In the genomic region with DNA sequence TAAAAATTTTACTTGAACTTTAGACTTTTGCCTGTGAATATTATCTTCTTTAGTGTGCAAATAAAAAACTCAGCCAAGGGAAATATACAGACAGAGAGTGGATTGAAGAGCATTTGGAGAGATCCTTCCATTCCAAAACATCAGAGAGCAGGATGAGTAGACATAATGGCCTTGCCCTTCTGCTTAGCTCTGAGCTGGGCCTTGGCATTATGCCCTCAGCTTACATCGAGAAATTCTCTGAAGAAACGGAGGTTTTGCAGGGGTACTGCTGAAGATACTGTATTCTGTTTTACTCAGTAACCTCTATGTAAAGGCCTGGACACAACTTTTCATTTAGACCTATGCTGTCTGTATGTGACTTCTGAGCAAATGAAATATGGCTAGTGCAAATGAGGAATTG, we compare ENCODE assay signal across 18 cellular contexts.
"Had no signal": no experiment of that assay in that cellular context is flagged by ENCODE, and none has a peak within 500 bp of the region (broad histone marks: within the 10 kb centered on the region; RNA-seq: fewer than 3 reads in every experiment).

No MANE protein-coding gene starts in this region.

- H3K9me3 ChIP-seq: esophagus muscularis mucosa, mucosa of descending colon, right atrium auricular region, sigmoid colon, stomach, thoracic aorta, transverse colon had no signal

- H3K4me3 ChIP-seq: esophagus muscularis mucosa, heart right ventricle, mucosa of descending colon, right atrium auricular region, sigmoid colon, skin epidermis, stomach, thoracic aorta, transverse colon had no signal

- ATAC-seq: effector memory CD8-positive, alpha-beta T cell; heart right ventricle; left lobe of liver; mucosa of descending colon; natural killer cell had no signal

- H3K36me3 ChIP-seq: esophagus muscularis mucosa, heart right ventricle, right atrium auricular region, sigmoid colon, stomach, thoracic aorta, transverse colon had no signal

- H3K27me3 ChIP-seq: esophagus muscularis mucosa, heart right ventricle, right atrium auricular region, sigmoid colon, stomach, transverse colon had no signal

- DNase-seq: effector memory CD8-positive, alpha-beta T cell; heart right ventricle; hypothalamus; kidney glomerular epithelial cell; mammary epithelial cell; natural killer cell; sigmoid colon; stimulated activated naive CD4-positive, alpha-beta T cell; stomach; substantia nigra; transverse colon had no signal

- H3K27ac ChIP-seq: epithelial cell of prostate, esophagus muscularis mucosa, heart right ventricle, right atrium auricular region, sigmoid colon, skin epidermis, stomach, thoracic aorta, transverse colon had no signal

- H3K4me1 ChIP-seq: heart right ventricle, right atrium auricular region, sigmoid colon, stomach had no signal
